Comparison of ENCODE assay signal across 8 cellular contexts in the genomic region with DNA sequence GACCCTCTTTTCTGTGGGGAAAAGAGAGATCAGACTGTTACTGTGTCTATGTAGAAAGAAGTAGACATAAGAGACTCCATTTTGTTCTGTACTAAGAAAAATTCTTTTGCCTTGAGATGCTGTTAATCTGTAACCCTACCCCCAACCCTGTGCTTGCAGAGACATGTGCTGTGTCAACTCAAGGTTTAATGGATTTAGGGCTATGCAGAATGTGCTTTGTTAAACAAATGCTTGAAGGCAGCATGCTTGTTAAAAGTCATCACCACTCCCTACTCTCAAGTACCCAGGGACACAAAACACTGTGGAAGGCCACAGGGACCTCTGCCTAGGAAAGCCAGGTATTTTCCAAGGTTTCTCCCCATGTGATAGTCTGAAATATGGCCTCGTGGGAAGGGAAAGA. TPM values are rescaled to one million over a fixed set of nuclear protein-coding genes. Genes with fewer than 3 reads are reported as not detected.
A peak's percentile ranks its signal among the peaks of the same experiment; 100 is the strongest.
DNase-seq lines count a peak whose midpoint lies in the region; ATAC-seq, FAIRE-seq and TF ChIP-seq lines count a peak whose summit lies in the region.
"Not testable (repeated sequence)": the region's sequence is repeated elsewhere in the genome, so short reads cannot be mapped to it uniquely, and the experiment has no call there.

No MANE protein-coding gene starts in this region.

- H3K27me3 Mint-ChIP-seq in Caco-2 (ENCODE audit: insufficient read depth, unreplicated experiment); nephron progenitor cell (ENCODE audit: low read depth, poor library complexity): not testable (repeated sequence)

- TF ChIP-seq RAD21 in K562 (CRISPR knock-in tag; conservative IDR thresholded peaks at IDR 0.05 in 1 of 2, IDR thresholded peaks at IDR 0.05 in 1 of 2): not testable (repeated sequence)

- H3K9ac ChIP-seq in HUES6 (ENCODE audit: low read length): peak overlapping the region; percentile 45
- not testable (repeated sequence) for H3K9ac ChIP-seq in K562 (ENCODE audit: insufficient read depth in 1 of 2, low read depth in 2 of 2, low read length in 2 of 2)

- not testable (repeated sequence) for H4K20me1 ChIP-seq in K562 (replicated peaks; ENCODE audit: control insufficient read depth, insufficient read depth, low read length); hepatocyte (ENCODE audit: insufficient read depth, poor library complexity, severe bottlenecking)

- CTCF ChIA-PET in Caco-2 (lab: Charles Lee); K562 (lab: Yijun Ruan, JAX; ENCODE audit: low intra/inter-chr PET ratio): not testable (repeated sequence)

- FAIRE-seq in K562 (lab: Jason Lieb, UNC): not testable (repeated sequence)

- no CpG with 5 or more reads among the region's 1 CpG for WGBS in K562 (ENCODE audit: insufficient coverage, low coverage, missing lambda C conversion rate)
- WGBS in esophagus squamous epithelium, 2 donors: 40 to 50% methylated on average over 1 of the region's 1 CpG
- WGBS in hepatocyte (ENCODE audit: low lambda C conversion rate, missing lambda C conversion rate): 29% methylated on average over 1 of the region's 1 CpG
- 19% methylated on average over 1 of the region's 1 CpG for WGBS in prostate gland

- TF ChIP-seq CTCF in Caco-2 (IDR thresholded peaks at IDR 0.05; ENCODE audit: insufficient read depth in 1 of 2, low read depth in 1 of 2, low read length in 1 of 2, severe bottlenecking in 1 of 2, unreplicated experiment in 1 of 2); VCaP (conservative IDR thresholded peaks at IDR 0.05); K562 (IDR thresholded peaks at IDR 0.05 in 2 of 3, conservative IDR thresholded peaks at IDR 0.05 in 1 of 3; ENCODE audit: insufficient read depth in 2 of 3, low read depth in 1 of 3, low read length in 3 of 3); esophagus squamous epithelium (IDR thresholded peaks at IDR 0.05); hepatocyte (IDR thresholded peaks at IDR 0.05; ENCODE audit: poor library complexity); nephron progenitor cell (IDR thresholded peaks at IDR 0.05); prostate gland (IDR thresholded peaks at IDR 0.05): not testable (repeated sequence)

- not testable (repeated sequence) for H3K4me3 ChIP-seq in Caco-2 (ENCODE audit: low read depth, low read length); HUES6 (ENCODE audit: low read depth, low read length); K562; esophagus squamous epithelium; hepatocyte; prostate gland

- not testable (repeated sequence) for H3K79me2 ChIP-seq in K562 (ENCODE audit: control insufficient read depth, insufficient read depth, low read length); hepatocyte

- not testable (repeated sequence) for H3K27me3 ChIP-seq in Caco-2 (replicated peaks; ENCODE audit: control insufficient read depth, insufficient read depth, low read length); HUES6 (ENCODE audit: control insufficient read depth, insufficient read depth, low read length); K562 (ENCODE audit: control insufficient read depth in 2 of 2, insufficient read depth in 2 of 2, low read length in 2 of 2); esophagus squamous epithelium; hepatocyte; prostate gland (replicated peaks; ENCODE audit: insufficient read depth)

- not testable (repeated sequence) for TF ChIP-seq POLR2A in K562 (conservative IDR thresholded peaks at IDR 0.05); esophagus squamous epithelium (IDR thresholded peaks at IDR 0.05); prostate gland (IDR thresholded peaks at IDR 0.05)

- intact Hi-C loops in Caco-2 (cut with micrococcal nuclease; ENCODE audit: unreplicated experiment): loop anchor here (1.0 kb wide), 1 partner anchor 17 kb away; no protein-coding TSS in a partner anchor
- intact Hi-C loops in K562 (cut with micrococcal nuclease); esophagus squamous epithelium (cut with DNase I); prostate gland (cut with DNase I): not testable (repeated sequence)

- in situ Hi-C loops in K562 (cut with MboI): not testable (repeated sequence)

- not testable (repeated sequence) for ATAC-seq in K562

- not testable (repeated sequence) for BruUV-seq in Caco-2 (replicated peaks; lab: Mats Ljungman, UMichigan); K562 (replicated peaks; lab: Mats Ljungman, UMichigan)

- not testable (repeated sequence) for TF ChIP-seq EP300 in K562 (IDR thresholded peaks at IDR 0.05; ENCODE audit: low read length)

- H3K9me3 ChIP-seq in Caco-2; HUES6 (ENCODE audit: control insufficient read depth, insufficient read depth, low read depth, low read length); K562 (replicated peaks; ENCODE audit: control insufficient read depth, insufficient read depth, low read depth, low read length); esophagus squamous epithelium; hepatocyte (ENCODE audit: low read depth); prostate gland: not testable (repeated sequence)

- H3K9me2 ChIP-seq in hepatocyte (replicated peaks; ENCODE audit: insufficient read depth): not testable (repeated sequence)

- not testable (repeated sequence) for H3K36me3 Mint-ChIP-seq in Caco-2 (ENCODE audit: insufficient read depth, unreplicated experiment); nephron progenitor cell (ENCODE audit: low read depth)

- POLR2A ChIA-PET in Caco-2 (lab: Charles Lee): not testable (repeated sequence)
- POLR2A ChIA-PET in K562 (lab: Yijun Ruan, JAX): interaction anchor here (0.7 to 0.9 kb wide), 3 partner anchors 10 to 951 kb away, joined by 3 read pairs; no protein-coding TSS in a partner anchor

- H3K27ac ChIP-seq in HUES6 (ENCODE audit: low read depth, low read length) (peak overlapping the region; percentile 85; the same call in 1 of the 2 replicates), VCaP (peak overlapping the region; percentile 38), esophagus squamous epithelium (peak overlapping the region in 3 of 4 donors; percentile 66 to 73 (median 72)), hepatocyte (peak overlapping the region; percentile 64)
- H3K27ac ChIP-seq in K562 (ENCODE audit: extremely low read depth, low read depth, low read length); prostate gland: not testable (repeated sequence)

- not testable (repeated sequence) for H3K9me3 Mint-ChIP-seq in Caco-2 (ENCODE audit: unreplicated experiment); nephron progenitor cell

- not testable (repeated sequence) for H3K4me2 ChIP-seq in K562 (ENCODE audit: insufficient read depth, low read length); hepatocyte

- H3K27ac Mint-ChIP-seq in Caco-2 (ENCODE audit: unreplicated experiment) (peak overlapping the region; percentile 72), nephron progenitor cell (peak overlapping the region; percentile 26)

- H3K9me1 ChIP-seq in K562 (ENCODE audit: control insufficient read depth, insufficient read depth, low read length): not testable (repeated sequence)

- DNase-seq in Caco-2 (peak; percentile 55 to 74), prostate gland (ENCODE audit: low spot score) (peak; percentile 25)
- not testable (repeated sequence) for DNase-seq in K562 (ENCODE audit: extremely low read depth in 1 of 4, low spot score in 3 of 4); esophagus squamous epithelium (lab: John Stamatoyannopoulos, UW); hepatocyte (ENCODE audit: low spot score); nephron progenitor cell

- H3K4me1 Mint-ChIP-seq in Caco-2 (ENCODE audit: low read depth, unreplicated experiment) (peaks cover 51% of the 10 kb centered on the region), nephron progenitor cell (peaks cover 21% of the 10 kb centered on the region)

- H3K4me1 ChIP-seq in Caco-2 (peaks cover 75% of the 10 kb centered on the region), HUES6 (ENCODE audit: control insufficient read depth, insufficient read depth, low read length) (peaks cover 27% of the 10 kb centered on the region), K562 (replicated peaks in 1 of 2; ENCODE audit: control insufficient read depth in 2 of 2, insufficient read depth in 2 of 2, low read length in 2 of 2) (peaks cover 0 to 15% of the 10 kb centered on the region in 2 experiments; a peak in 4 of 5 replicates), esophagus squamous epithelium (peaks cover 0 to 31% (median 12%) of the 10 kb centered on the region in 3 donors)
- not testable (repeated sequence) for H3K4me1 ChIP-seq in hepatocyte (ENCODE audit: insufficient read depth); prostate gland (replicated peaks)

- not testable (repeated sequence) for H3K36me3 ChIP-seq in Caco-2 (ENCODE audit: control insufficient read depth, insufficient read depth, low read length); HUES6 (ENCODE audit: control insufficient read depth, insufficient read depth, low read length); K562 (ENCODE audit: control insufficient read depth, insufficient read depth, low read length); esophagus squamous epithelium; hepatocyte (replicated peaks; ENCODE audit: insufficient read depth, low read depth); prostate gland

- not testable (repeated sequence) for H2AFZ ChIP-seq in K562 (ENCODE audit: low read depth, low read length); hepatocyte

- not testable (repeated sequence) for H3K4me3 Mint-ChIP-seq in Caco-2 (ENCODE audit: unreplicated experiment); nephron progenitor cell

RNA-seq across cellular contexts. Expression of a gene that starts 21.3 kb away (rescaled TPM):
- total RNA-seq in Caco-2 (2022) (25.0 and 26.7 TPM in 2 replicates), K562 (2014; rRNA removed) (21.6 and 22.2 TPM in 2 replicates), K562 (2014; rRNA removed; fragmentation: Illumina TruSeq; extraction: Trizol) (37.9 and 44.3 TPM in 2 replicates), K562 (2015; rRNA removed; fragmentation: Illumina TruSeq; extraction: Trizol) (26.2 and 26.6 TPM in 2 replicates), K562 (2021) (29.5 and 30.2 TPM in 2 replicates), esophagus squamous epithelium (100 to 1,000 TPM in 1 of 4 donors, 10 to 100 TPM in 3; 31.4 to 131 (median 46.7) TPM), hepatocyte (107 and 109 TPM in 2 replicates), prostate gland (10 to 100 TPM; 23.9 to 42.6 TPM)
- 44.9 and 109 TPM in 2 replicates for total RNA-seq in K562 (2011; cell fraction: chromatin; rRNA removed; ENCODE audit: low replicate concordance)
- total RNA-seq in K562 (2011; cell fraction: nucleolus; rRNA removed): 33.4 and 39.1 TPM in 2 replicates
- 72.1 and 87.3 TPM in 2 replicates for total RNA-seq in K562 (2011; cell fraction: nucleoplasm; rRNA removed)
- polyA plus RNA-seq in K562 (2011; rRNA removed) (31.3 and 40.3 TPM in 2 replicates), K562 (2014; fragmentation: Illumina TruSeq; extraction: Trizol) (18.6 and 20.0 TPM in 2 replicates), K562 (2014; fragmentation: Nextera tagmentation; extraction: Ambion mirVana) (10 to 100 TPM; 29.2 to 31.9 TPM), K562 (2014; rRNA removed) (20.8 and 24.3 TPM in 2 replicates), hepatocyte (50.9 and 54.6 TPM in 2 replicates)
- 8.2 and 17.8 TPM in 2 replicates for polyA plus RNA-seq in K562 (2011; cell fraction: cytosol; rRNA removed)
- 15.1 and 24.8 TPM in 2 replicates for polyA plus RNA-seq in K562 (2011; cell fraction: nucleus; rRNA removed)
- polyA plus RNA-seq in K562 (2012): 10.1 and 14.4 TPM in 2 replicates
- 55.0 and 55.6 TPM in 2 replicates for polyA minus RNA-seq in K562 (2011; rRNA and poly(A)+ RNA removed)
- polyA minus RNA-seq in K562 (2011; cell fraction: cytosol; rRNA and poly(A)+ RNA removed): 35.7 and 38.8 TPM in 2 replicates
- polyA minus RNA-seq in K562 (2011; cell fraction: nucleus; rRNA and poly(A)+ RNA removed): 20.1 and 44.8 TPM in 2 replicates
